In genomic region chr5:172007153-172007794, GRCh38 we compare ENCODE assay signal across 8 cellular contexts. TPM values are rescaled to one million over a fixed set of nuclear protein-coding genes. Genes with fewer than 3 reads are reported as not detected.
DNase-seq lines count a peak whose midpoint lies in the region; ATAC-seq and TF ChIP-seq lines count a peak whose summit lies in the region.

No MANE protein-coding gene starts in this region.

- TF ChIP-seq CTCF in neural crest cell (conservative IDR thresholded peaks at IDR 0.05) = no peak

- H3K4me3 Mint-ChIP-seq in T-cell (peak overlapping the region; percentile 94 to 98 (median 96)), neural crest cell (peak overlapping the region; percentile 95)

- H3K27me3 Mint-ChIP-seq in T-cell (no peaks in the 10 kb centered on the region), neural crest cell (ENCODE audit: low read depth) (no peaks in the 10 kb centered on the region)

- H3K36me3 Mint-ChIP-seq in T-cell (no peaks in the 10 kb centered on the region), neural crest cell (ENCODE audit: low read depth) (no peaks in the 10 kb centered on the region)

- ATAC-seq in GM21515 (IDR thresholded peaks at IDR 0.05; ENCODE audit: unreplicated experiment) (peak; percentile 0), T-cell (replicated peaks in 1 of 4) (peak in 3 of 4 experiments; percentile 2 to 5 (median 4)), GM21786 (IDR thresholded peaks at IDR 0.05; ENCODE audit: unreplicated experiment) (no peak), HG02610 (IDR thresholded peaks at IDR 0.05; ENCODE audit: unreplicated experiment) (no peak)

- CTCF ChIA-PET in T-cell (lab: Charles Lee) = interaction anchor here (0.8 to 3.7 kb wide), 18 partner anchors 10 to 1608 kb away, joined by 3 to 26 read pairs (median 4); partner anchors contain the start of genes STK10 (in 1 of the 2) and UBTD2 (in 1 of the 2)

- in situ Hi-C loops in ACHN (cut with HindIII; ENCODE audit: low pct_ligation_motif_present, low pct_unique_long_range_greater_than_20kb, low sequenced_read_pairs) = no loop called here

- H3K27ac Mint-ChIP-seq in T-cell (peak overlapping the region; percentile 94 to 100), neural crest cell (ENCODE audit: unreplicated experiment) (peak overlapping the region; percentile 96)

- TF ChIP-seq POLR2A in erythroblast (IDR thresholded peaks at IDR 0.05; ENCODE audit: low read length) = peak; percentile 64

- no peaks in the 10 kb centered on the region for H3K9me3 Mint-ChIP-seq in T-cell
- no peaks in the 10 kb centered on the region for H3K9me3 Mint-ChIP-seq in neural crest cell

- POLR2A ChIA-PET in T-cell (lab: Charles Lee) = interaction anchor here (0.5 to 1.4 kb wide), 7 partner anchors 10 to 614 kb away, joined by 3 to 16 read pairs (median 3); no protein-coding TSS in a partner anchor

- peak; percentile 24 for DNase-seq in ACHN
- peak in 13 of 34 experiments; percentile 5 to 28 (median 15) for DNase-seq in T-cell
- peak; percentile 61 to 69 for DNase-seq in erythroblast (lab: John Stamatoyannopoulos, UW)
- DNase-seq in neural crest cell (ENCODE audit: low read depth, low spot score) = no peak
- DNase-seq in SK-N-DZ (ENCODE audit: low spot score) = no peak

- H3K4me1 Mint-ChIP-seq in T-cell (peaks cover 46 to 50% (median 47%) of the 10 kb centered on the region in 3 donors), neural crest cell (peaks cover 32% of the 10 kb centered on the region)

RNA-seq across cellular contexts. Expression of gene FBXW11, which starts 0.8 kb away (rescaled TPM):
- total RNA-seq in T-cell (10 to 100 TPM; 33.4 to 36.6 (median 34.2) TPM), neural crest cell (64.1 and 66.6 TPM in 2 replicates)
- polyA plus RNA-seq in SK-N-DZ (2014; cell fraction: cytosol; rRNA removed) = 56.2 and 72.9 TPM in 2 replicates
- polyA plus RNA-seq in SK-N-DZ (2014; cell fraction: nucleus; rRNA removed) = 32.8 and 35.4 TPM in 2 replicates

Comparison
In these comparisons a context has a peak if more than half of its experiments do, and no peak if none do; other contexts are left out.
1. DNase-seq: peak in ACHN (single experiment) and erythroblast (2 of 2); none in neural crest cell (single experiment) and SK-N-DZ (single experiment).
2. ATAC-seq: peak in GM21515 (single experiment) and T-cell (3 of 4); none in GM21786 (single experiment) and HG02610 (single experiment).